In the genomic region with DNA sequence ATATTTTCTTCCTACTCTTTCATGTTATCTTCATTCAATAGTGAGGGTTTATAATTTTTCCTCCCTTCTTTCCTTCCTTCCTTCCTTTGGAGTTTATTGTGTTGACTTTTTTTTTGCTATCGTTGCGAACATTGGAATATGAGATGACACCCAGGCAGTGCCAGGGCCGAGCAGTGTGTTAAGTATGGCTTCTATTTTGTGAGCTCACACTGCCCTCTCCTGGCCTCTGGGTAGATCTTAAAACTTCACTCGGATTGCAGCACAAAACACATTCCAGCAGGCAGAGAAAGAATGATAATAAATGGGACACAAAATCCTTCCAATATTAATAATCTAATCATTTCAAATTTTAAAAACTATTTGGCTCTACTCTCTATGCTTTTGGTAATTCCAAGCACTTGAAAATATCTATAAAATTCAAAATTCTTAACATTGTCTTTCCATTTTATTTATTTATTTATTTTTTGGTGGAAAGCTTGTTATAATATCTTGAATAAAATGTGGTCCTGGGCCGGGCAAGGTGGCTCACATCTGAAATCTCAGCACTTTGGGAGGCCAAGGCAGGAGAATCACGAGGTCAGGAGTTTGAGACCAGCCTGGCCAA, we compare ENCODE assay signal across 8 cellular contexts.
DNase-seq lines count a peak whose midpoint lies in the region; ATAC-seq and TF ChIP-seq lines count a peak whose summit lies in the region.

No MANE protein-coding gene starts in this region.

- no peak for DNase-seq in GM12864 (ENCODE audit: low read depth)
- DNase-seq in NCI-H345 (lab: John Stamatoyannopoulos, UW), result peak; percentile 76
- DNase-seq in activated CD4-positive, alpha-beta T cell treated with anti-CD3 and anti-CD28 coated beads for 1 hour, result peak; percentile 44
- peak; percentile 90 for DNase-seq in choroid plexus epithelial cell (ENCODE audit: low read depth)
- DNase-seq in stimulated activated CD4-positive, alpha-beta T cell treated with anti-CD3 and anti-CD28 coated beads, TNF-alpha, amount 100 ng/mL, for 48 hours (ENCODE audit: low read depth in 3 of 3), result peak; percentile 33 to 53 (median 34)

- no peaks in the 10 kb centered on the region for H3K27me3 ChIP-seq in liver (ENCODE audit: control insufficient read depth in 4 of 4, insufficient read depth in 4 of 4, low read length in 3 of 4)

- H3K9me3 ChIP-seq in liver (ENCODE audit: control insufficient read depth in 4 of 4, low read length in 3 of 4), result no peaks in the 10 kb centered on the region

- ATAC-seq in HG03064 (IDR thresholded peaks at IDR 0.05; ENCODE audit: low read depth, unreplicated experiment) (peak; percentile 56), HG03025 (IDR thresholded peaks at IDR 0.05; ENCODE audit: low FRiP score, unreplicated experiment) (no peak)

- H3K4me1 ChIP-seq in liver (ENCODE audit: control insufficient read depth in 4 of 4, insufficient read depth in 4 of 4, low read length in 3 of 4), result no peaks in the 10 kb centered on the region

- H3K9ac ChIP-seq in liver (ENCODE audit: low read depth in 1 of 2, low read length in 2 of 2), result no peak overlapping the region

- H3K4me3 ChIP-seq in GM12864 (ENCODE audit: low read depth, low read length) (no peak overlapping the region), choroid plexus epithelial cell (ENCODE audit: low read depth, low read length) (no peak overlapping the region), liver (ENCODE audit: low read depth in 1 of 3, low read length in 3 of 3) (no peak overlapping the region)

- 8% methylated on average over 6 of the region's 6 CpGs for WGBS in liver

- TF ChIP-seq CTCF in GM12864 (IDR thresholded peaks at IDR 0.05; ENCODE audit: low read depth, low read length, missing control alignments) (peak; percentile 68), choroid plexus epithelial cell (conservative IDR thresholded peaks at IDR 0.05; ENCODE audit: low read depth, low read length) (peak; percentile 82), liver (IDR thresholded peaks at IDR 0.05; ENCODE audit: low read depth, low read length, missing input control) (peak; percentile 82)

- H3K27ac ChIP-seq in liver (ENCODE audit: low read depth in 1 of 2, low read length in 2 of 2), result no peak overlapping the region

- peak; percentile 92 for TF ChIP-seq RAD21 in liver (IDR thresholded peaks at IDR 0.05)

- no peaks in the 10 kb centered on the region for H3K36me3 ChIP-seq in liver (ENCODE audit: control insufficient read depth in 4 of 4, insufficient read depth in 3 of 4, low read depth in 1 of 4, low read length in 3 of 4)

TF ChIP-seq in liver, 16 proteins besides CTCF, POLR2A, EP300 and RAD21:
- TF ChIP-seq, protein P1, sequence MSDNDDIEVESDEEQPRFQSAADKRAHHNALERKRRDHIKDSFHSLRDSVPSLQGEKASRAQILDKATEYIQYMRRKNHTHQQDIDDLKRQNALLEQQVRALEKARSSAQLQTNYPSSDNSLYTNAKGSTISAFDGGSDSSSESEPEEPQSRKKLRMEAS (IDR thresholded peaks at IDR 0.05), result no peak
- TF ChIP-seq HNF4G (IDR thresholded peaks at IDR 0.05) (no peak), HNF4A (conservative IDR thresholded peaks at IDR 0.05) (no peak), YY1 (IDR thresholded peaks at IDR 0.05) (no peak), RXRA (IDR thresholded peaks at IDR 0.05) (no peak), FOXA1 (IDR thresholded peaks at IDR 0.05) (no peak), EGR1 (IDR thresholded peaks at IDR 0.05; ENCODE audit: low read depth in 2 of 2) (no peak)
- TF ChIP-seq, protein P2, sequence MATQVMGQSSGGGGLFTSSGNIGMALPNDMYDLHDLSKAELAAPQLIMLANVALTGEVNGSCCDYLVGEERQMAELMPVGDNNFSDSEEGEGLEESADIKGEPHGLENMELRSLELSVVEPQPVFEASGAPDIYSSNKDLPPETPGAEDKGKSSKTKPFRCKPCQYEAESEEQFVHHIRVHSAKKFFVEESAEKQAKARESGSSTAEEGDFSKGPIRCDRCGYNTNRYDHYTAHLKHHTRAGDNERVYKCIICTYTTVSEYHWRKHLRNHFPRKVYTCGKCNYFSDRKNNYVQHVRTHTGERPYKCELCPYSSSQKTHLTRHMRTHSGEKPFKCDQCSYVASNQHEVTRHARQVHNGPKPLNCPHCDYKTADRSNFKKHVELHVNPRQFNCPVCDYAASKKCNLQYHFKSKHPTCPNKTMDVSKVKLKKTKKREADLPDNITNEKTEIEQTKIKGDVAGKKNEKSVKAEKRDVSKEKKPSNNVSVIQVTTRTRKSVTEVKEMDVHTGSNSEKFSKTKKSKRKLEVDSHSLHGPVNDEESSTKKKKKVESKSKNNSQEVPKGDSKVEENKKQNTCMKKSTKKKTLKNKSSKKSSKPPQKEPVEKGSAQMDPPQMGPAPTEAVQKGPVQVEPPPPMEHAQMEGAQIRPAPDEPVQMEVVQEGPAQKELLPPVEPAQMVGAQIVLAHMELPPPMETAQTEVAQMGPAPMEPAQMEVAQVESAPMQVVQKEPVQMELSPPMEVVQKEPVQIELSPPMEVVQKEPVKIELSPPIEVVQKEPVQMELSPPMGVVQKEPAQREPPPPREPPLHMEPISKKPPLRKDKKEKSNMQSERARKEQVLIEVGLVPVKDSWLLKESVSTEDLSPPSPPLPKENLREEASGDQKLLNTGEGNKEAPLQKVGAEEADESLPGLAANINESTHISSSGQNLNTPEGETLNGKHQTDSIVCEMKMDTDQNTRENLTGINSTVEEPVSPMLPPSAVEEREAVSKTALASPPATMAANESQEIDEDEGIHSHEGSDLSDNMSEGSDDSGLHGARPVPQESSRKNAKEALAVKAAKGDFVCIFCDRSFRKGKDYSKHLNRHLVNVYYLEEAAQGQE (IDR thresholded peaks at IDR 0.05), result no peak
- TF ChIP-seq, protein P3, sequence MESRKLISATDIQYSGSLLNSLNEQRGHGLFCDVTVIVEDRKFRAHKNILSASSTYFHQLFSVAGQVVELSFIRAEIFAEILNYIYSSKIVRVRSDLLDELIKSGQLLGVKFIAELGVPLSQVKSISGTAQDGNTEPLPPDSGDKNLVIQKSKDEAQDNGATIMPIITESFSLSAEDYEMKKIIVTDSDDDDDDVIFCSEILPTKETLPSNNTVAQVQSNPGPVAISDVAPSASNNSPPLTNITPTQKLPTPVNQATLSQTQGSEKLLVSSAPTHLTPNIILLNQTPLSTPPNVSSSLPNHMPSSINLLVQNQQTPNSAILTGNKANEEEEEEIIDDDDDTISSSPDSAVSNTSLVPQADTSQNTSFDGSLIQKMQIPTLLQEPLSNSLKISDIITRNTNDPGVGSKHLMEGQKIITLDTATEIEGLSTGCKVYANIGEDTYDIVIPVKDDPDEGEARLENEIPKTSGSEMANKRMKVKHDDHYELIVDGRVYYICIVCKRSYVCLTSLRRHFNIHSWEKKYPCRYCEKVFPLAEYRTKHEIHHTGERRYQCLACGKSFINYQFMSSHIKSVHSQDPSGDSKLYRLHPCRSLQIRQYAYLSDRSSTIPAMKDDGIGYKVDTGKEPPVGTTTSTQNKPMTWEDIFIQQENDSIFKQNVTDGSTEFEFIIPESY (IDR thresholded peaks at IDR 0.05), result no peak
